Comparison of ENCODE assay signal across 10 cellular contexts in the genomic region with DNA sequence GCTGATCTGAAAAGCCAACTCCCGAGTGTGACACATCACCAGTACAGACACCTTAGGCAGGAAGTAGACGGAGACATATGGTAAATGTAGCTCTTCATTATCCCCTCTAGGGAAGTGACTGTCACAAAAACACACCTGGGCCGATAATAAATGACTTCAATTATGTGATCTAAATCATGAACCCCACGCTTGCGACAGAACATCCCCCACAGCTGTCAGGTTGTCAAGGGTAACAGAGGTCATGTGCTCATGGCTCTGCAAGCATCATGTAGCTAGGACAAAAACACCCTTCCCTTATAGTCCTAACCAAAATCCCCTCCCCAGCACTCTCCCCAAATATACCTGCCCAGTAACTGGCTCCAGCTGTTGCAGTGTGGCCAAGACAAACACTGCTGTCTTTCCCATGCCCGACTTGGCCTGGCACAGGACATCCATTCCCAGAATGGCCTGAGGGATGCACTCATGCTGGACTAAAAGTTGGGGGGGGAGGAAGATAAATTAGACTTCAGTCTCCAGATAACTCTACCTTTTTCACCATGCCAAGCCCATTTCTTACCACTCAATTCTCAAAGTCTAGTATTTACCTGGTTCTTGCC. TPM values are rescaled to one million over a fixed set of nuclear protein-coding genes. Genes with fewer than 3 reads are reported as not detected.
DNase-seq lines count a peak whose midpoint lies in the region; ATAC-seq, FAIRE-seq and TF ChIP-seq lines count a peak whose summit lies in the region.
"Had no signal": no experiment of that assay in that cellular context is flagged by ENCODE, and none has a peak within 500 bp of the region (broad histone marks: within the 10 kb centered on the region; RNA-seq: fewer than 3 reads in every experiment).

No MANE protein-coding gene starts in this region.

- H3K9me3 Mint-ChIP-seq in endothelial cell (ENCODE audit: unreplicated experiment) = no peaks in the 10 kb centered on the region

- ATAC-seq in GM19324 (IDR thresholded peaks at IDR 0.05; ENCODE audit: low FRiP score, unreplicated experiment) = no peak

- H3K4me1 Mint-ChIP-seq in endothelial cell (ENCODE audit: unreplicated experiment) = peaks cover 25% of the 10 kb centered on the region

- H3K4me1 ChIP-seq in SJCRH30 (peaks cover 31% of the 10 kb centered on the region), neutrophil (ENCODE audit: control insufficient read depth in 1 of 2, insufficient read depth in 1 of 2, low read depth in 1 of 2, low read length in 1 of 2) (peaks cover 32 to 42% of the 10 kb centered on the region in 2 experiments)

- peaks cover 8% of the 10 kb centered on the region for H3K27me3 Mint-ChIP-seq in endothelial cell (ENCODE audit: unreplicated experiment)

- no peak for TF ChIP-seq CTCF in GM06990 (IDR thresholded peaks at IDR 0.05; ENCODE audit: insufficient read depth, low read length, poor library complexity, severe bottlenecking)
- no peak for TF ChIP-seq CTCF in endothelial cell (IDR thresholded peaks at IDR 0.05; ENCODE audit: unreplicated experiment)
- no peak for TF ChIP-seq CTCF in neutrophil (IDR thresholded peaks at IDR 0.05)
- TF ChIP-seq CTCF in D721Med (IDR thresholded peaks at IDR 0.05; ENCODE audit: insufficient read depth, missing control alignments) = no peak

- H3K27ac Mint-ChIP-seq in endothelial cell (ENCODE audit: unreplicated experiment) = no peak overlapping the region

- peaks cover 37% of the 10 kb centered on the region for H3K36me3 ChIP-seq in GM06990 (ENCODE audit: control insufficient read depth, insufficient read depth, low read length)
- peaks cover 73% of the 10 kb centered on the region for H3K36me3 ChIP-seq in SJCRH30
- H3K36me3 ChIP-seq in neutrophil = peaks cover 64% of the 10 kb centered on the region

- no peak for FAIRE-seq in D721Med (lab: Jason Lieb, UNC)
- FAIRE-seq: bronchial epithelial cell had no signal

- peaks cover 46% of the 10 kb centered on the region for H3K36me3 Mint-ChIP-seq in endothelial cell (ENCODE audit: low read depth, unreplicated experiment)

- no peak overlapping the region for H3K27ac ChIP-seq in SJCRH30
- peak overlapping the region; percentile 1 for H3K27ac ChIP-seq in neutrophil
- no peak overlapping the region for H3K27ac ChIP-seq in substantia nigra (ENCODE audit: low read depth, low read length, poor library complexity, severe bottlenecking)

- H3K4me3 ChIP-seq in GM06990 (replicated peaks; ENCODE audit: low read depth, low read length) = peak overlapping the region; percentile 34; the same call in 1 of the 2 replicates
- 0 out of 2 replicates have a peak overlapping the region, but pooled peaks have one; percentile 5 for H3K4me3 ChIP-seq in SJCRH30
- H3K4me3 ChIP-seq in neutrophil (ENCODE audit: low read depth in 1 of 2, low read length in 1 of 2) = no peak overlapping the region

- no peaks in the 10 kb centered on the region for H3K27me3 ChIP-seq in GM06990 (replicated peaks; ENCODE audit: control insufficient read depth, insufficient read depth, low read length)
- H3K27me3 ChIP-seq in SJCRH30 = no peaks in the 10 kb centered on the region
- no peaks in the 10 kb centered on the region for H3K27me3 ChIP-seq in neutrophil

- H3K9me3 ChIP-seq in SJCRH30 (replicated peaks) (no peaks in the 10 kb centered on the region), neutrophil (no peaks in the 10 kb centered on the region)

- DNase-seq in GM06990 (ENCODE audit: extremely low read depth, insufficient read length) (no peak), SJCRH30 (no peak), endothelial cell (ENCODE audit: low spot score) (no peak), D721Med (ENCODE audit: insufficient read length, low spot score) (no peak), substantia nigra (lab: John Stamatoyannopoulos, UW) (no peak), T-helper 9 cell (no peak)

- peak overlapping the region; percentile 99 for H3K4me3 Mint-ChIP-seq in endothelial cell (ENCODE audit: unreplicated experiment)

RNA-seq across cellular contexts. Expression of gene DDX39B, which starts 2.9 kb away (rescaled TPM):
- 673 and 762 TPM in 2 replicates for total RNA-seq in SJCRH30 (2014; rRNA removed; shearing (Covaris generic))
- total RNA-seq in endothelial cell (ENCODE audit: unreplicated experiment) = 336 TPM

RNA-seq across cellular contexts. Expression of gene ATP6V1G2, which starts 7.5 kb away (rescaled TPM):
- total RNA-seq in SJCRH30 (2014; rRNA removed; shearing (Covaris generic)) = 0.91 and 1.4 TPM in 2 replicates
- total RNA-seq in endothelial cell (ENCODE audit: unreplicated experiment) = 1.8 TPM

RNA-seq across cellular contexts. Expression of gene NFKBIL1, which starts 8.5 kb away (rescaled TPM):
- total RNA-seq in SJCRH30 (2014; rRNA removed; shearing (Covaris generic)) = 8.5 and 10.6 TPM in 2 replicates
- total RNA-seq in endothelial cell (ENCODE audit: unreplicated experiment) = 13.4 TPM

RNA-seq across cellular contexts. Expression of gene MCCD1, which starts 10.1 kb away (rescaled TPM):
- total RNA-seq in SJCRH30 (2014; rRNA removed; shearing (Covaris generic)) = not detected in 2 replicates
- not detected for total RNA-seq in endothelial cell (ENCODE audit: unreplicated experiment)
- total RNA-seq: bronchial epithelial cell, H4 had no signal

RNA-seq across cellular contexts. Expression of gene LTA, which starts 33.2 kb away (rescaled TPM):
- total RNA-seq in SJCRH30 (2014; rRNA removed; shearing (Covaris generic)) = not detected in 2 replicates
- total RNA-seq in endothelial cell (ENCODE audit: unreplicated experiment) = not detected
- total RNA-seq: bronchial epithelial cell, H4 had no signal

Comparison
In these comparisons a context has a peak if more than half of its experiments do, and no peak if none do; other contexts are left out.
1. H3K4me3 ChIP-seq: peak in GM06990 (single experiment) and SJCRH30 (single experiment); none in neutrophil (0 of 2).